In the genomic region with DNA sequence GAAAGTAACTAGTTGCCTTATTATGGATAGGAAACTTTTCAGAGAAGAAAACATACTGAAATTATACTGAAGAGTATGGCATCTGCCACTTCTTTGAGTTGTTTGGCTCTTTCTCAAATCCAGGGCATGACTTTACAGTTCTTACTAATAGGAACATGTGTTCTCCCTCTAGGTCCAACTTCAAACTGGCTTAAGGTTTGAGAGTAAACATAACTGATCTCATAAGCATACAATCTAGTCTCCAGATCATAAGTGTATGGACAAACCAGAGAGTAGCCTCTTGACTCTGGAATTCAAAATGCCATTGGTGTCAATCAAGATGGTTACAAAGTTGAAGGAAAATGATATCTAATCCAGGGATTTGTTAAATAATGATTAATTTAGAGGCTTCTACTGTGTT, we compare ENCODE assay signal across 29 cellular contexts.
"Had no signal": no experiment of that assay in that cellular context is flagged by ENCODE, and none has a peak within 500 bp of the region (broad histone marks: within the 10 kb centered on the region; RNA-seq: fewer than 3 reads in every experiment).

No MANE protein-coding gene starts in this region.

- DNase-seq: activated B cell treated with CpG ODN at 0.5 μM for 24 hours; activated CD4-positive, alpha-beta memory T cell treated with anti-CD3 and anti-CD28 coated beads for 36 hours; activated CD4-positive, alpha-beta T cell treated with anti-CD3 and anti-CD28 coated beads for 4 hours; activated CD4-positive, alpha-beta T cell treated with anti-CD3 and anti-CD28 coated beads, Interleukin-2, amount 10 ng/mL, durations not matched to agents 24 days and 14 days; activated CD4-positive, alpha-beta T cell treated with anti-CD3 and anti-CD28 coated beads, Interleukin-2, amount 50 U/mL, for 1 hour; activated CD4-positive, alpha-beta T cell treated with anti-CD3 and anti-CD28 coated beads, Interleukin-2, amount 50 U/mL, for 4 hours; activated CD4-positive, CD25-positive, alpha-beta regulatory T cell treated with anti-CD3 and anti-CD28 coated beads, Interleukin-2, amount 50 U/mL, for 72 hours; activated CD8-positive, alpha-beta memory T cell treated with anti-CD3 and anti-CD28 coated beads, Interleukin-2, amount 50 U/mL, for 4 hours; activated CD8-positive, alpha-beta T cell treated with anti-CD3 and anti-CD28 coated beads for 36 hours; activated effector memory CD4-positive, alpha-beta T cell treated with anti-CD3 and anti-CD28 coated beads, Interleukin-2, amount 50 U/mL, for 16 hours; activated gamma-delta T cell treated with Interleukin-2 at 50 U/mL for 16 hours; activated naive CD4-positive, alpha-beta T cell; activated naive CD4-positive, alpha-beta T cell treated with anti-CD3 and anti-CD28 coated beads for 36 hours; activated naive CD8-positive, alpha-beta T cell treated with anti-CD3 and anti-CD28 coated beads, Interleukin-2, amount 10 ng/mL, durations not matched to agents 7 days and 5 days; activated naive CD8-positive, alpha-beta T cell treated with anti-CD3 and anti-CD28 coated beads, Interleukin-2, amount 50 U/mL, for 24 hours; activated T-cell treated with anti-CD3 and anti-CD28 coated beads for 4 hours; activated T-cell treated with anti-CD3 and anti-CD28 coated beads, Interleukin-2, amount 50 U/mL, for 1 hour; activated T-cell treated with anti-CD3 and anti-CD28 coated beads, Interleukin-2, amount 50 U/mL, for 4 hours; activated T-cell treated with anti-CD3 and anti-CD28 coated beads, Interleukin-2, amount 50 U/mL, for 72 hours; amygdala; anterior cingulate cortex; caudate nucleus; cerebellar nuclear complex; T-helper 2 cell; T-helper 9 cell had no signal

- H3K9me3 ChIP-seq: ascending aorta had no signal

- H3K27ac ChIP-seq: ascending aorta, cardiac muscle cell, VCaP had no signal

- H3K4me3 ChIP-seq: ascending aorta, cardiac muscle cell had no signal

- H3K27me3 ChIP-seq: ascending aorta, cardiac muscle cell had no signal

- ATAC-seq: activated CD8-positive, alpha-beta T cell treated with anti-CD3 and anti-CD28 coated beads for 36 hours; activated naive CD8-positive, alpha-beta T cell treated with anti-CD3 and anti-CD28 coated beads, Interleukin-2, amount 50 U/mL, for 24 hours; activated T-cell treated with anti-CD3 and anti-CD28 coated beads, Interleukin-2, amount 50 U/mL, for 4 hours; activated T-cell treated with anti-CD3 and anti-CD28 coated beads, Interleukin-2, amount 50 U/mL, for 72 hours; activated T-helper 17 cell treated with anti-CD3 and anti-CD28 coated beads, Interleukin-2, amount 50 U/mL, for 72 hours had no signal

- H3K36me3 ChIP-seq: ascending aorta, cardiac muscle cell had no signal

- H3K4me1 ChIP-seq: ascending aorta had no signal
